In the genomic region with DNA sequence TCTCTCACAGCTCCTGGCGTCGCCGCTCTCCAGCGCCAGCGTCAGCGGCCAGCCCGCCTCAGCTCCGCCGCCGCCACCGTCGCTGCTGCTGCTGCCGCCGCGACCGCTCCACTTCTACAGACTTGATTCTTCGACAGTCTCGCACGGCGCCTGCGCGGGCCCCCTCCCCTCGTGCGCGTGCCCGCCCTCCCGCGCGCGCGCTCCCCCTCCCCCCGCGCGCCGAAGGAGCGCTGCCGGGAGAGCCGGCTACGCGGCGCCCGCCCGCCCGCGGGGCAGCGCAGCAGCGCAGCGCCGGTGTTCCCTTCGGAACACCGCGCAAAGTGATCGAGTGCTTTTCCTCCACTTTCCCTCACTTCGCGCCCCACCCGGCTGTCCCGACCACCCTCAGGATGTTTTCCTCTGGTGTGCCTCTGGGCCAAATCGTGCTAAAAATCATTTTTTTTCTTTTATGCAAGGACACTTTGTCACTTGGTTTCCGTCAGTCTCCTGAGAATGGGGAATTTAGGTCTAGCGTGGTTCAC, we compare ENCODE assay signal across 8 cellular contexts. TPM values are rescaled to one million over a fixed set of nuclear protein-coding genes. Genes with fewer than 3 reads are reported as not detected.
DNase-seq lines count a peak whose midpoint lies in the region; ATAC-seq and TF ChIP-seq lines count a peak whose summit lies in the region.

TSS of gene IRF2BP2 (minus strand) at position 118 of the 521 bp plus-strand sequence. CDS start 684 bp downstream, outside the sequence.

- no peaks in the 10 kb centered on the region for H3K9me3 ChIP-seq in subcutaneous abdominal adipose tissue (ENCODE audit: control insufficient read depth in 5 of 5, low read length in 5 of 5)

- peaks cover 37% of the 10 kb centered on the region for H3K36me3 Mint-ChIP-seq in nephron (ENCODE audit: low read depth)

- no peaks in the 10 kb centered on the region for H3K27me3 ChIP-seq in subcutaneous abdominal adipose tissue (ENCODE audit: control insufficient read depth in 5 of 5, insufficient read depth in 4 of 5, low read length in 5 of 5)

- peak; percentile 64 for TF ChIP-seq POLR2A in Raji (IDR thresholded peaks at IDR 0.05; ENCODE audit: insufficient read depth, low read depth, low read length)

- peak within 1 kb of the TSS; percentile 39 to 93 (median 81) for H3K9ac ChIP-seq in subcutaneous abdominal adipose tissue (ENCODE audit: low read length in 5 of 5)

- H3K4me1 Mint-ChIP-seq in nephron: peaks cover 36% of the 10 kb centered on the region

- H3K4me3 ChIP-seq in AG10803 (ENCODE audit: low read length) (peak within 1 kb of the TSS; percentile 72), fibroblast of the aortic adventitia (ENCODE audit: low read depth, low read length) (peak within 1 kb of the TSS; percentile 82), subcutaneous abdominal adipose tissue (ENCODE audit: low read depth in 1 of 5, low read length in 5 of 5) (peak within 1 kb of the TSS; percentile 80 to 96 (median 85))

- peak within 1 kb of the TSS; percentile 99 for H3K27ac ChIP-seq in subcutaneous abdominal adipose tissue (ENCODE audit: low read depth, low read length)

- ATAC-seq in GM19351 (IDR thresholded peaks at IDR 0.05; ENCODE audit: unreplicated experiment): peak; percentile 9

- peaks cover 4% of the 10 kb centered on the region for H3K27me3 Mint-ChIP-seq in nephron (ENCODE audit: low read depth)

- TF ChIP-seq CTCF in AG10803 (conservative IDR thresholded peaks at IDR 0.05; ENCODE audit: low read length) (no peak), fibroblast of the aortic adventitia (IDR thresholded peaks at IDR 0.05; ENCODE audit: insufficient read depth, low read length) (no peak), nephron (IDR thresholded peaks at IDR 0.05; ENCODE audit: unreplicated experiment in 3 of 3) (no peak)

- peaks cover 2 to 23% (median 13%) of the 10 kb centered on the region in 5 donors for H3K36me3 ChIP-seq in subcutaneous abdominal adipose tissue (ENCODE audit: control insufficient read depth in 5 of 5, insufficient read depth in 5 of 5, low read length in 5 of 5)

- H3K27ac Mint-ChIP-seq in nephron: peak within 1 kb of the TSS; percentile 100

- peaks cover 30 to 74% (median 62%) of the 10 kb centered on the region in 5 donors for H3K4me1 ChIP-seq in subcutaneous abdominal adipose tissue (ENCODE audit: control insufficient read depth in 5 of 5, insufficient read depth in 5 of 5, low read length in 5 of 5)

- peak within 1 kb of the TSS; percentile 93 to 99 (median 93) for H3K4me3 Mint-ChIP-seq in nephron

- peak; percentile 86 for DNase-seq in AG10803 (ENCODE audit: low read depth)
- peak; percentile 69 for DNase-seq in KG1 (lab: John Stamatoyannopoulos, UW)
- peak; percentile 76 for DNase-seq in activated T-helper 9 cell treated with anti-CD3 and anti-CD28 coated beads, Interleukin-2, amount 50 U/mL, for 16 hours (ENCODE audit: low read depth)
- DNase-seq in fibroblast of the aortic adventitia (ENCODE audit: low read depth): peak; percentile 81

- peaks cover 2% of the 10 kb centered on the region for H3K9me3 Mint-ChIP-seq in nephron

RNA-seq across cellular contexts. Expression of gene IRF2BP2, which starts in this region (rescaled TPM):
- 62.9 and 79.4 TPM in 2 replicates for total RNA-seq in fibroblast of the aortic adventitia (ENCODE audit: low replicate concordance)

Comparison
In these comparisons a context has a peak if more than half of its experiments do, and no peak if none do; other contexts are left out.
1. Peak in every context shown above with its lines: DNase-seq, ATAC-seq, H3K4me3 ChIP-seq and H3K27ac ChIP-seq.